In genomic region chr2:18557121-18557520, GRCh38 we compare ENCODE assay signal across 26 cellular contexts. TPM values are rescaled to one million over a fixed set of nuclear protein-coding genes. Genes with fewer than 3 reads are reported as not detected.
DNase-seq lines count a peak whose midpoint lies in the region; ATAC-seq and TF ChIP-seq lines count a peak whose summit lies in the region.
"Had no signal": no experiment of that assay in that cellular context is flagged by ENCODE, and none has a peak within 500 bp of the region (broad histone marks: within the 10 kb centered on the region; RNA-seq: fewer than 3 reads in every experiment).

No MANE protein-coding gene starts in this region.

- DNase-seq in activated naive CD8-positive, alpha-beta T cell treated with anti-CD3 and anti-CD28 coated beads for 36 hours = no peak
- no peak for DNase-seq in activated naive CD8-positive, alpha-beta T cell treated with anti-CD3 and anti-CD28 coated beads, Interleukin-2, amount 50 U/mL, for 24 hours
- DNase-seq in LHCN-M2 (ENCODE audit: low read depth) (peak; percentile 70), coronary artery (ENCODE audit: low spot score) (no peak), neural progenitor cell (ENCODE audit: low spot score) (no peak), NCI-H1694 (lab: John Stamatoyannopoulos, UW) (no peak), NOMO-1 (lab: John Stamatoyannopoulos, UW; ENCODE audit: unreplicated experiment in 2 of 2) (no peak)
- DNase-seq: ACHN; BE2C; Calu3; DMS79 treated with DMSO at 0.1 percent for 48 hours; GF-D8; HCEC 1CT; KBM-7; NCI-H1092; NCI-H1417 treated with DMSO at 0.1 percent for 48 hours; NCI-H187; NCI-H524; NK-92 treated with Interleukin-12 subunit alpha and Interleukin-12 subunit beta, amount 100 ng/mL, for 24 hours; RPMI8226; SHP77 had no signal

- H3K27me3 ChIP-seq in neural progenitor cell = no peaks in the 10 kb centered on the region
- H3K27me3 ChIP-seq: BE2C had no signal

- H3F3A ChIP-seq in neural progenitor cell (ENCODE audit: low read depth) = peaks cover 7% of the 10 kb centered on the region

- peak overlapping the region; percentile 10 for H3K4me3 ChIP-seq in coronary artery
- H3K4me3 ChIP-seq in neural progenitor cell = no peak overlapping the region

- peaks cover 42% of the 10 kb centered on the region for H3K79me2 ChIP-seq in neural progenitor cell (ENCODE audit: low read depth)

- H3K27ac ChIP-seq in coronary artery (no peak overlapping the region), neural progenitor cell (no peak overlapping the region)
- H3K27ac ChIP-seq: 22Rv1 had no signal

- H3K9me3 ChIP-seq in neural progenitor cell (ENCODE audit: low read depth) = no peaks in the 10 kb centered on the region
- H3K9me3 ChIP-seq: BE2C had no signal

- no peak overlapping the region for H3K4me3 Mint-ChIP-seq in activated naive CD8-positive, alpha-beta T cell treated with anti-CD3 and anti-CD28 coated beads for 36 hours
- H3K4me3 Mint-ChIP-seq in activated naive CD8-positive, alpha-beta T cell treated with anti-CD3 and anti-CD28 coated beads, Interleukin-2, amount 50 U/mL, for 24 hours = no peak overlapping the region
- no peak overlapping the region for H3K4me3 Mint-ChIP-seq in neural progenitor cell
- H3K4me3 Mint-ChIP-seq: CD14-positive monocyte had no signal

- H3K9me3 Mint-ChIP-seq in activated naive CD8-positive, alpha-beta T cell treated with anti-CD3 and anti-CD28 coated beads for 36 hours = no peaks in the 10 kb centered on the region
- H3K9me3 Mint-ChIP-seq in activated naive CD8-positive, alpha-beta T cell treated with anti-CD3 and anti-CD28 coated beads, Interleukin-2, amount 50 U/mL, for 24 hours = no peaks in the 10 kb centered on the region
- H3K9me3 Mint-ChIP-seq in neural progenitor cell = no peaks in the 10 kb centered on the region
- H3K9me3 Mint-ChIP-seq: CD14-positive monocyte had no signal

- H4K20me1 ChIP-seq in neural progenitor cell (ENCODE audit: low read depth) = peaks cover 25% of the 10 kb centered on the region

- peaks cover 63% of the 10 kb centered on the region for H3K4me1 Mint-ChIP-seq in activated naive CD8-positive, alpha-beta T cell treated with anti-CD3 and anti-CD28 coated beads for 36 hours
- H3K4me1 Mint-ChIP-seq in activated naive CD8-positive, alpha-beta T cell treated with anti-CD3 and anti-CD28 coated beads, Interleukin-2, amount 50 U/mL, for 24 hours = peaks cover 61% of the 10 kb centered on the region
- peaks cover 19% of the 10 kb centered on the region for H3K4me1 Mint-ChIP-seq in neural progenitor cell

- H3K36me3 ChIP-seq in neural progenitor cell = no peaks in the 10 kb centered on the region

- peak overlapping the region; percentile 98 for H3K4me2 ChIP-seq in neural progenitor cell

- H2AFZ ChIP-seq in neural progenitor cell (replicated peaks) = no peak overlapping the region

- H3K27me3 Mint-ChIP-seq in activated naive CD8-positive, alpha-beta T cell treated with anti-CD3 and anti-CD28 coated beads for 36 hours = no peaks in the 10 kb centered on the region
- no peaks in the 10 kb centered on the region for H3K27me3 Mint-ChIP-seq in activated naive CD8-positive, alpha-beta T cell treated with anti-CD3 and anti-CD28 coated beads, Interleukin-2, amount 50 U/mL, for 24 hours
- peaks cover 7% of the 10 kb centered on the region for H3K27me3 Mint-ChIP-seq in neural progenitor cell (ENCODE audit: insufficient read depth, low read depth)

- peaks cover 54% of the 10 kb centered on the region for H3K36me3 Mint-ChIP-seq in activated naive CD8-positive, alpha-beta T cell treated with anti-CD3 and anti-CD28 coated beads for 36 hours
- H3K36me3 Mint-ChIP-seq in activated naive CD8-positive, alpha-beta T cell treated with anti-CD3 and anti-CD28 coated beads, Interleukin-2, amount 50 U/mL, for 24 hours (ENCODE audit: low read depth) = peaks cover 35% of the 10 kb centered on the region
- H3K36me3 Mint-ChIP-seq in neural progenitor cell = peaks cover 17% of the 10 kb centered on the region

- ATAC-seq in activated naive CD8-positive, alpha-beta T cell treated with anti-CD3 and anti-CD28 coated beads, Interleukin-2, amount 50 U/mL, for 24 hours = no peak
- ATAC-seq in GM21390 (IDR thresholded peaks at IDR 0.05; ENCODE audit: unreplicated experiment) = no peak

- TF ChIP-seq CTCF in coronary artery (IDR thresholded peaks at IDR 0.05) (no peak), neural progenitor cell (IDR thresholded peaks at IDR 0.05) (no peak)

- H3K27ac Mint-ChIP-seq in activated naive CD8-positive, alpha-beta T cell treated with anti-CD3 and anti-CD28 coated beads for 36 hours = peak overlapping the region; percentile 10
- H3K27ac Mint-ChIP-seq in activated naive CD8-positive, alpha-beta T cell treated with anti-CD3 and anti-CD28 coated beads, Interleukin-2, amount 50 U/mL, for 24 hours = no peak overlapping the region
- no peak overlapping the region for H3K27ac Mint-ChIP-seq in neural progenitor cell
- H3K27ac Mint-ChIP-seq: CD14-positive monocyte had no signal

- no peak overlapping the region for H3K9ac ChIP-seq in neural progenitor cell

- H3K4me1 ChIP-seq in neural progenitor cell = peaks cover 29% of the 10 kb centered on the region

RNA-seq across cellular contexts. Expression of gene RDH14, which starts 3.3 kb away (rescaled TPM):
- total RNA-seq in activated naive CD8-positive, alpha-beta T cell treated with anti-CD3 and anti-CD28 coated beads for 36 hours = 10 to 100 TPM; 20.5 to 21.2 TPM
- total RNA-seq in LHCN-M2 (2014; rRNA removed) (45.4 and 47.1 TPM in 2 replicates), neural progenitor cell (ENCODE audit: low replicate concordance) (27.7 and 33.5 TPM in 2 replicates)
- polyA plus RNA-seq in LHCN-M2 (2012) = 14.7 TPM

RNA-seq across cellular contexts. Expression of gene NT5C1B, which starts 32.2 kb away (rescaled TPM):
- total RNA-seq in activated naive CD8-positive, alpha-beta T cell treated with anti-CD3 and anti-CD28 coated beads for 36 hours = not detected
- not detected in 2 replicates for total RNA-seq in LHCN-M2 (2014; rRNA removed)
- 0.29 TPM for polyA plus RNA-seq in LHCN-M2 (2012)
- not detected in 2 replicates for total RNA-seq in neural progenitor cell (ENCODE audit: low replicate concordance)
- total RNA-seq: Calu3, H1, SK-MEL-5 had no signal
- polyA plus RNA-seq: CD14-positive monocyte, H1 had no signal
